Comparison of ENCODE assay signal across 8 cellular contexts in genomic region chr7:99918959-99919813, GRCh38. TPM values are rescaled to one million over a fixed set of nuclear protein-coding genes. Genes with fewer than 3 reads are reported as not detected.
DNase-seq lines count a peak whose midpoint lies in the region; ATAC-seq, FAIRE-seq and TF ChIP-seq lines count a peak whose summit lies in the region.

TSS of gene TRIM4 (minus strand) at chr7:99919530. CDS start at chr7:99919401, 129 bp downstream.

- FAIRE-seq in H54 (lab: Jason Lieb, UNC), result no peak

- peak; percentile 92 for TF ChIP-seq POLR2A in H54 (IDR thresholded peaks at IDR 0.05; ENCODE audit: low read depth, low read length)

- peak; percentile 56 for TF ChIP-seq CTCF in foreskin keratinocyte (conservative IDR thresholded peaks at IDR 0.05)

- H3K27me3 ChIP-seq in foreskin keratinocyte, result no peaks in the 10 kb centered on the region

- DNase-seq in G401 (ENCODE audit: low spot score), result peak; percentile 91
- DNase-seq in H54 (ENCODE audit: insufficient read length, low spot score), result peak; percentile 90
- peak; percentile 98 for DNase-seq in LoVo (ENCODE audit: low spot score)
- peak; percentile 35 for DNase-seq in SIG-M5 (lab: John Stamatoyannopoulos, UW)
- peak; percentile 88 for DNase-seq in activated gamma-delta T cell treated with Interleukin-2 at 50 U/mL for 16 hours
- DNase-seq in foreskin keratinocyte, result peak; percentile 55 to 83
- DNase-seq in occipital lobe (lab: John Stamatoyannopoulos, UW), result peak; percentile 87

- H3K4me1 ChIP-seq in foreskin keratinocyte, result peaks cover 4% of the 10 kb centered on the region

- in situ Hi-C loops in G401 (cut with HindIII; ENCODE audit: low sequenced_read_pairs), result no loop called here

- ATAC-seq in foreskin keratinocyte, result peak; percentile 94

- H3K27ac ChIP-seq in foreskin keratinocyte (peak within 1 kb of the TSS; percentile 78), temporal lobe (ENCODE audit: low read depth, low read length) (peak within 1 kb of the TSS; percentile 76)

RNA-seq across cellular contexts. Expression of gene TRIM4, which starts in this region (rescaled TPM):
- total RNA-seq in G401 (2014; rRNA removed; shearing (Covaris generic)), result 10.0 and 12.9 TPM in 2 replicates
- total RNA-seq in foreskin keratinocyte (17.7 and 19.5 TPM in 2 replicates), occipital lobe (9.0 TPM), temporal lobe (9.3 TPM)
- 8.4 and 9.1 TPM in 2 replicates for polyA plus RNA-seq in foreskin keratinocyte

Comparison
In these comparisons a context has a peak if more than half of its experiments do, and no peak if none do; other contexts are left out.
1. Peak in every context shown above with its lines: DNase-seq, ATAC-seq and H3K27ac ChIP-seq.
2. DNase-seq: peak in every context shown above with its lines; median percentile 98 in LoVo; 91 in G401; 90 in H54; 88 in activated gamma-delta T cell treated with Interleukin-2 at 50 U/mL for 16 hours; 87 in occipital lobe; 69 in foreskin keratinocyte; 35 in SIG-M5.